In the genomic region with DNA sequence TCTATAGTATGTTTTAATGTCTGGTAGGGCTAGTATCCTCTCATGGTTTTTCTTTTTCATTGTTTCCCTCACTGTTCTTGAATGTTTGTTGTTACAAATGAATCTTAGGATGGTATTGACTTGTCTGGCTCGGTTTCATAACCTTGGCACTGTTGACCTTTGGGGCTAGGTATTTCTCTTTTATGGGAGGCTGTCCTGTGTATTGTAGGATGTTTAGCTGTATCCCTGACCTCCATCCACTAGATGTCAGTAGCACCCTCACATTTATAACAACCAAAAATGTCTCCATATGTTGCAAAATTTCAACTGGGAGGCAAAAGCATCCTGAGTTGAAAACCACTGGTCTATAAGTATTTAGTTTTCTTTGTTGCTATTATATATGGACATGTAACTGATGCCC, we compare ENCODE assay signal across 8 cellular contexts. TPM values are rescaled to one million over a fixed set of nuclear protein-coding genes. Genes with fewer than 3 reads are reported as not detected.
DNase-seq lines count a peak whose midpoint lies in the region; ATAC-seq and TF ChIP-seq lines count a peak whose summit lies in the region.

No MANE protein-coding gene starts in this region.

- no peaks in the 10 kb centered on the region for H3K27me3 Mint-ChIP-seq in activated CD8-positive, alpha-beta memory T cell treated with anti-CD3 and anti-CD28 coated beads, Interleukin-2, amount 10 ng/mL, durations not matched to agents 7 days and 5 days

- H3K27ac Mint-ChIP-seq in activated CD8-positive, alpha-beta memory T cell treated with anti-CD3 and anti-CD28 coated beads, Interleukin-2, amount 10 ng/mL, durations not matched to agents 7 days and 5 days: no peak overlapping the region

- TF ChIP-seq CTCF in PC-3 (conservative IDR thresholded peaks at IDR 0.05; ENCODE audit: low read depth, low read length) (peak; percentile 85), fibroblast of mammary gland (conservative IDR thresholded peaks at IDR 0.05; ENCODE audit: control insufficient read depth, insufficient read depth, low read depth, low read length) (peak; percentile 53), thyroid gland (IDR thresholded peaks at IDR 0.05) (peak in 5 of 6 experiments; percentile 25 to 50 (median 45))

- POLR2A ChIA-PET in PC-3 (lab: Charles Lee; ENCODE audit: unreplicated experiment): no interaction called here

- intact Hi-C loops in PC-3 (cut with micrococcal nuclease) (loop anchor here (2.0 to 10.0 kb wide), 3 partner anchors 40 to 606 kb away; partner anchors contain the start of genes NIF3L1 and PPIL3), thyroid gland (cut with DNase I) (no loop called here)

- no peaks in the 10 kb centered on the region for H3K9me3 Mint-ChIP-seq in activated CD8-positive, alpha-beta memory T cell treated with anti-CD3 and anti-CD28 coated beads, Interleukin-2, amount 10 ng/mL, durations not matched to agents 7 days and 5 days (ENCODE audit: low read depth)

- H3K4me3 ChIP-seq in PC-3 (ENCODE audit: low read length) (no peak overlapping the region), fibroblast of mammary gland (ENCODE audit: control insufficient read depth, low read depth, low read length) (no peak overlapping the region), thyroid gland (replicated peaks in 1 of 3) (no peak overlapping the region)

- H2AFZ ChIP-seq in PC-3 (ENCODE audit: low read length): no peak overlapping the region

- BruUV-seq in PC-3 (replicated peaks; lab: Mats Ljungman, UMichigan): no TSS peak

- no peaks in the 10 kb centered on the region for H4K20me1 ChIP-seq in PC-3 (ENCODE audit: low read length)

- no peak overlapping the region for H3K4me2 ChIP-seq in PC-3 (ENCODE audit: low read length)

- no peaks in the 10 kb centered on the region for H3K9me3 ChIP-seq in PC-3 (ENCODE audit: low read length)
- no peaks in the 10 kb centered on the region for H3K9me3 ChIP-seq in thyroid gland

- no peak for DNase-seq in activated CD8-positive, alpha-beta memory T cell treated with anti-CD3 and anti-CD28 coated beads, Interleukin-2, amount 10 ng/mL, durations not matched to agents 7 days and 5 days
- no peak for DNase-seq in activated CD8-positive, alpha-beta memory T cell treated with anti-CD3 and anti-CD28 coated beads, Interleukin-2, amount 50 U/mL, for 48 hours
- DNase-seq in PC-3 (peak; percentile 67), fibroblast of mammary gland (ENCODE audit: low read depth) (peak; percentile 53), thyroid gland (no peak), epidermal melanocyte (ENCODE audit: insufficient read length, low spot score) (no peak), AG08396 (ENCODE audit: low spot score) (no peak)

- H3K27me3 ChIP-seq in PC-3 (ENCODE audit: low read length) (no peaks in the 10 kb centered on the region), thyroid gland (no peaks in the 10 kb centered on the region)

- no peak for TF ChIP-seq POLR2A in thyroid gland (IDR thresholded peaks at IDR 0.05)

- 91 to 93% methylated on average over 1 of the region's 1 CpG for WGBS in thyroid gland, 2 donors

- H3K79me2 ChIP-seq in PC-3 (ENCODE audit: low read length): no peaks in the 10 kb centered on the region

- H3F3A ChIP-seq in PC-3 (ENCODE audit: low read length, unreplicated experiment): no peaks in the 10 kb centered on the region

- CTCF ChIA-PET in activated CD8-positive, alpha-beta memory T cell treated with anti-CD3 and anti-CD28 coated beads, Interleukin-2, amount 10 ng/mL, durations not matched to agents 7 days and 5 days (lab: Charles Lee): interaction anchor here (0.7 to 1.5 kb wide), 7 partner anchors 25 to 161 kb away, joined by 3 to 6 read pairs (median 4); partner anchors contain the start of gene SGO2
- CTCF ChIA-PET in PC-3 (lab: Charles Lee): interaction anchor here (0.6 to 1.0 kb wide), 3 partner anchors 23 to 125 kb away, joined by 3 to 6 read pairs (median 3); no protein-coding TSS in a partner anchor

- H3K36me3 ChIP-seq in PC-3 (ENCODE audit: low read depth, low read length) (0 out of 2 replicates have a peak, but pooled peaks cover under 1% of the 10 kb centered on the region), thyroid gland (no peaks in the 10 kb centered on the region)

- peaks cover 35% of the 10 kb centered on the region for H3K36me3 Mint-ChIP-seq in activated CD8-positive, alpha-beta memory T cell treated with anti-CD3 and anti-CD28 coated beads, Interleukin-2, amount 10 ng/mL, durations not matched to agents 7 days and 5 days

- no peak overlapping the region for H3K4me3 Mint-ChIP-seq in activated CD8-positive, alpha-beta memory T cell treated with anti-CD3 and anti-CD28 coated beads, Interleukin-2, amount 10 ng/mL, durations not matched to agents 7 days and 5 days

- peaks cover 18% of the 10 kb centered on the region for H3K4me1 Mint-ChIP-seq in activated CD8-positive, alpha-beta memory T cell treated with anti-CD3 and anti-CD28 coated beads, Interleukin-2, amount 10 ng/mL, durations not matched to agents 7 days and 5 days

- no peak overlapping the region for H3K9ac ChIP-seq in PC-3 (ENCODE audit: low read length)

- no peak overlapping the region for H3K27ac ChIP-seq in PC-3 (ENCODE audit: low read length)
- no peak overlapping the region for H3K27ac ChIP-seq in thyroid gland

- no peaks in the 10 kb centered on the region for H3K9me2 ChIP-seq in PC-3 (replicated peaks; ENCODE audit: low read length)

- peak; percentile 33 for ATAC-seq in activated CD8-positive, alpha-beta memory T cell treated with anti-CD3 and anti-CD28 coated beads, Interleukin-2, amount 10 ng/mL, durations not matched to agents 7 days and 5 days
- ATAC-seq in PC-3 (peak; percentile 73), GM21717 (IDR thresholded peaks at IDR 0.05; ENCODE audit: unreplicated experiment) (no peak)

- H3K4me1 ChIP-seq in PC-3 (ENCODE audit: insufficient read depth, low read length) (peaks cover 7% of the 10 kb centered on the region), thyroid gland (no peaks in the 10 kb centered on the region)

RNA-seq across cellular contexts. Expression of gene AOX1, which starts 7.0 kb away (rescaled TPM):
- under 1 TPM in 1 of 2 experiments, not detected in 1; 0.20 TPM for total RNA-seq in activated CD8-positive, alpha-beta memory T cell treated with anti-CD3 and anti-CD28 coated beads, Interleukin-2, amount 10 ng/mL, durations not matched to agents 7 days and 5 days
- 54.9 and 57.2 TPM in 2 replicates for total RNA-seq in PC-3 (2014; rRNA removed)
- total RNA-seq in thyroid gland: 100 to 1,000 TPM in 1 of 4 donors, 10 to 100 TPM in 3; 47.2 to 144 (median 69.8) TPM

RNA-seq across cellular contexts. Expression of gene SGO2, which starts 52.8 kb away (rescaled TPM):
- total RNA-seq in activated CD8-positive, alpha-beta memory T cell treated with anti-CD3 and anti-CD28 coated beads, Interleukin-2, amount 10 ng/mL, durations not matched to agents 7 days and 5 days: 10 to 100 TPM; 39.7 to 52.5 TPM
- total RNA-seq in PC-3 (2014; rRNA removed) (23.5 and 25.6 TPM in 2 replicates), thyroid gland (1 to 10 TPM; 1.6 to 5.2 (median 3.2) TPM)

Comparison
In these comparisons a context has a peak if more than half of its experiments do, and no peak if none do; other contexts are left out.
1. DNase-seq: peak in PC-3 (single experiment) and fibroblast of mammary gland (single experiment); none in activated CD8-positive, alpha-beta memory T cell treated with anti-CD3 and anti-CD28 coated beads, Interleukin-2, amount 10 ng/mL, durations not matched to agents 7 days and 5 days (single experiment), activated CD8-positive, alpha-beta memory T cell treated with anti-CD3 and anti-CD28 coated beads, Interleukin-2, amount 50 U/mL, for 48 hours (single experiment), thyroid gland (0 of 2), epidermal melanocyte (single experiment) and AG08396 (single experiment).
2. RNA of gene AOX1, which starts 7.0 kb away (total RNA-seq): 47.2 to 144 TPM in thyroid gland and 54.9 to 57.2 TPM in PC-3; 0.20 TPM in activated CD8-positive, alpha-beta memory T cell treated with anti-CD3 and anti-CD28 coated beads, Interleukin-2, amount 10 ng/mL, durations not matched to agents 7 days and 5 days; every median in the first group is over 10 times any median in the second.
3. Peak in every context shown above with its lines, with median percentiles within 50 percentile points of each other: CTCF ChIP-seq.